Comparison of ENCODE assay signal across 2 cellular contexts in the genomic region with DNA sequence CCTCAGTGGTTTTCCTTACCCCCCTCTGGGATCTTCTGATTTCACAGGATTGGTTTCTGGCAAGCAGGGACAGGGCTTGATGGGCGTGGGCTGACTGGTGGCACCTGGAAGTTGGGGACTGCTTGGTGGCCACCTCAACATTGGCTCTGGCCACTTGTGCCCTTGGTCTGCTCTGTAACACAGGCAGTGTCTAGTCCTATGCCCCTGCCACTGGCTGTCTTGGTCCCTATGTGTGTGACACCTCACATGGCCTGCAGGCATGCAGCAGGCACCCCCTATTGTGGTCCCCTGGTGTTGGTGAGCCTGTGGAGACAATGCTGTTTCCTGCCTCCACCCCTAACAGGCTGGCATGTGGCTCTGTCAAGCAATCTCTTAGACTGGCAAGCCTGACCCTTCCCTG.
TF ChIP-seq lines count a peak whose summit lies in the region.

No MANE protein-coding gene starts in this region.

TF ChIP-seq in GM12878, 131 proteins besides CTCF, POLR2A, EP300 and RAD21:
- TF ChIP-seq NBN (IDR thresholded peaks at IDR 0.05), result no peak
- TF ChIP-seq PAX5 (IDR thresholded peaks at IDR 0.05; ENCODE audit: borderline replicate concordance, low read depth, low read length), result no peak
- TF ChIP-seq, protein P1, sequence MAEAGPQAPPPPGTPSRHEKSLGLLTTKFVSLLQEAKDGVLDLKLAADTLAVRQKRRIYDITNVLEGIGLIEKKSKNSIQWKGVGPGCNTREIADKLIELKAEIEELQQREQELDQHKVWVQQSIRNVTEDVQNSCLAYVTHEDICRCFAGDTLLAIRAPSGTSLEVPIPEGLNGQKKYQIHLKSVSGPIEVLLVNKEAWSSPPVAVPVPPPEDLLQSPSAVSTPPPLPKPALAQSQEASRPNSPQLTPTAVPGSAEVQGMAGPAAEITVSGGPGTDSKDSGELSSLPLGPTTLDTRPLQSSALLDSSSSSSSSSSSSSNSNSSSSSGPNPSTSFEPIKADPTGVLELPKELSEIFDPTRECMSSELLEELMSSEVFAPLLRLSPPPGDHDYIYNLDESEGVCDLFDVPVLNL (IDR thresholded peaks at IDR 0.05; ENCODE audit: low read depth, low read length), result no peak
- no peak for TF ChIP-seq CBFB (IDR thresholded peaks at IDR 0.05; ENCODE audit: low read depth)
- TF ChIP-seq FOXM1 (IDR thresholded peaks at IDR 0.05; ENCODE audit: low read depth, low read length), result no peak
- no peak for TF ChIP-seq USF1 (IDR thresholded peaks at IDR 0.05; ENCODE audit: borderline replicate concordance, extremely low read length, insufficient read depth, low read depth, low read length)
- TF ChIP-seq HCFC1 (IDR thresholded peaks at IDR 0.05; ENCODE audit: low read length), result no peak
- TF ChIP-seq SREBF1 (IDR thresholded peaks at IDR 0.05; ENCODE audit: low read length), result no peak
- no peak for TF ChIP-seq TCF7 (IDR thresholded peaks at IDR 0.05; ENCODE audit: borderline replicate concordance)
- TF ChIP-seq HDGF (IDR thresholded peaks at IDR 0.05), result no peak

TF ChIP-seq in HepG2, 621 proteins besides CTCF, POLR2A, EP300 and RAD21:
- no peak for TF ChIP-seq STAG1 (CRISPR knock-in tag; IDR thresholded peaks at IDR 0.05)
- TF ChIP-seq DMAP1 (CRISPR knock-in tag; IDR thresholded peaks at IDR 0.05), result no peak
- no peak for TF ChIP-seq ZNF879 (CRISPR knock-in tag; IDR thresholded peaks at IDR 0.05)
- no peak for TF ChIP-seq HNRNPK (IDR thresholded peaks at IDR 0.05; ENCODE audit: low read depth, low read length, poor library complexity, severe bottlenecking)
TF ChIP-seq in HepG2: peak in this region for 0.
